Comparison of ENCODE assay signal across 8 cellular contexts in the genomic region with DNA sequence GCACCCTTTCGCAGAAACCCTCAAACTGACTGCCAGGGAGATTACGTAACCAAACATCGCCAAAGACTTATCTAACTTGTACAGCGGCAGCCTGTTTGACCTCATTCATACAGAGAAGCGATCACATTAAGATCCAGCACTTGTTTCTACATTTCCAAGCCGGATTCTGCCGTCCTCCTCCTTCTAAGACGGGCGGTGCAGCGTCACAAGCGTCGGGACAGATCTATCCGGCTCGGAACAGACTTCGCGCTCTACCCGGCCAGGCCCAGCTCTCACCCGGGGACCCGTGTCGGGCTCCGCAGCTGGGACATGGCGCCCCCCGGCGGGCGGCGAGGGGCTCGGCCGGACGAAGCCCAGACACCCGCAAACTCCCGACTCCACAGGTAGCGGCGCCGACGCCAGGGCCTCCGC. TPM values are rescaled to one million over a fixed set of nuclear protein-coding genes. Genes with fewer than 3 reads are reported as not detected.
DNase-seq lines count a peak whose midpoint lies in the region; ATAC-seq, FAIRE-seq and TF ChIP-seq lines count a peak whose summit lies in the region.

No MANE protein-coding gene starts in this region.

- no peaks in the 10 kb centered on the region for H3K9me1 ChIP-seq in keratinocyte (ENCODE audit: control insufficient read depth, extremely low read depth, insufficient read depth, low read length)

- DNase-seq in A549 (ENCODE audit: low read depth in 1 of 2, low spot score in 1 of 2) (peak; percentile 83 to 94), NCI-H2171 (lab: John Stamatoyannopoulos, UW) (peak; percentile 87), caudate nucleus (lab: John Stamatoyannopoulos, UW) (peak in 56 of 61 donors; percentile 21 to 95 (median 86)), keratinocyte (ENCODE audit: low read depth, low spot score) (no peak)
- DNase-seq in activated CD4-positive, CD25-positive, alpha-beta regulatory T cell treated with anti-CD3 and anti-CD28 coated beads, Interleukin-2, amount 50 U/mL, for 16 hours (ENCODE audit: low read depth, low spot score) = peak; percentile 73
- DNase-seq in stimulated activated CD4-positive, alpha-beta T cell treated with anti-CD3 and anti-CD28 coated beads, Interleukin-12 subunit alpha, Interleukin-12 subunit beta, amount 100 ng/mL, for 4 hours = peak; percentile 78

- no peak for FAIRE-seq in A549 (lab: Jason Lieb, UNC)
- peak; percentile 52 for FAIRE-seq in keratinocyte (lab: Jason Lieb, UNC)

- H3K4me3 ChIP-seq in A549 (peak overlapping the region; percentile 61), keratinocyte (ENCODE audit: control insufficient read depth in 2 of 3, extremely low read depth in 1 of 3, insufficient read depth in 2 of 3, low read depth in 1 of 3, low read length in 3 of 3) (peak overlapping the region; percentile 53 to 96 (median 75))

- H3K4me1 ChIP-seq in A549 = peaks cover 15% of the 10 kb centered on the region
- peaks cover 12% of the 10 kb centered on the region for H3K4me1 ChIP-seq in keratinocyte (ENCODE audit: control insufficient read depth, extremely low read depth, insufficient read depth, low read length)

- H2AFZ ChIP-seq in keratinocyte (ENCODE audit: control insufficient read depth, low read length) = peak overlapping the region; percentile 94

- no peaks in the 10 kb centered on the region for H3K36me3 ChIP-seq in keratinocyte (ENCODE audit: control insufficient read depth in 2 of 2, extremely low read depth in 1 of 2, insufficient read depth in 2 of 2, low read length in 2 of 2)

- POLR2A ChIA-PET in A549 (lab: Yijun Ruan, JAX) = interaction anchor here (0.6 to 3.2 kb wide), 23 partner anchors 10 to 288 kb away, joined by 3 to 16 read pairs (median 6); a partner anchor contains a TSS

- TF ChIP-seq CTCF in A549 (IDR thresholded peaks at IDR 0.05) (peak; percentile 91), keratinocyte (optimal IDR thresholded peaks at IDR 0.05 in 1 of 3, IDR thresholded peaks at IDR 0.05 in 1 of 3, conservative IDR thresholded peaks at IDR 0.05 in 1 of 3; ENCODE audit: extremely low read depth in 1 of 3, insufficient read depth in 2 of 3, low read length in 3 of 3) (peak; percentile 68 to 94 (median 78))

- peak; percentile 80 to 89 for ATAC-seq in A549
- peak; percentile 67 for ATAC-seq in GM18517 (IDR thresholded peaks at IDR 0.05; ENCODE audit: unreplicated experiment)
- ATAC-seq in HG03060 (IDR thresholded peaks at IDR 0.05; ENCODE audit: low read depth, unreplicated experiment) = peak; percentile 38

- no peaks in the 10 kb centered on the region for H3K27me3 ChIP-seq in keratinocyte (ENCODE audit: control insufficient read depth, extremely low read depth, insufficient read depth, low read length)

- TF ChIP-seq RAD21 in A549 (conservative IDR thresholded peaks at IDR 0.05 in 1 of 2, IDR thresholded peaks at IDR 0.05 in 1 of 2) = peak; percentile 64 to 89; a peak in 4 of 5 replicates

- H3K4me2 ChIP-seq in A549 = peak overlapping the region; percentile 71
- peak overlapping the region; percentile 81 for H3K4me2 ChIP-seq in keratinocyte (ENCODE audit: control insufficient read depth, extremely low read depth, insufficient read depth, low read depth, low read length)

- peak overlapping the region; percentile 89 for H3K9ac ChIP-seq in keratinocyte (ENCODE audit: control insufficient read depth, extremely low read depth, insufficient read depth, low read length)

- peaks cover 49% of the 10 kb centered on the region for H3K79me2 ChIP-seq in keratinocyte (ENCODE audit: control insufficient read depth, insufficient read depth, low read length)

- no peaks in the 10 kb centered on the region for H3K9me3 ChIP-seq in A549
- H3K9me3 ChIP-seq in keratinocyte (ENCODE audit: control insufficient read depth, low read depth, low read length) = no peaks in the 10 kb centered on the region

- TF ChIP-seq POLR2A in A549 (IDR thresholded peaks at IDR 0.05; ENCODE audit: low read length) = no peak

- peak overlapping the region; percentile 87 to 97 for H3K27ac ChIP-seq in A549
- peak overlapping the region; percentile 84 for H3K27ac ChIP-seq in caudate nucleus (ENCODE audit: low read depth, low read length)
- H3K27ac ChIP-seq in keratinocyte (ENCODE audit: control insufficient read depth, insufficient read depth, low read length) = peak overlapping the region; percentile 86

- dilution Hi-C loops in keratinocyte (cut with MboI; ENCODE audit: extremely low pct_ligation_motif_present, low sequenced_read_pairs) = no loop called here

- no peak for TF ChIP-seq EP300 in A549 (IDR thresholded peaks at IDR 0.05)

- CTCF ChIA-PET in A549 (lab: Yijun Ruan, JAX) = interaction anchor here (0.6 to 5.3 kb wide), 41 partner anchors 9 to 673 kb away, joined by 3 to 29 read pairs (median 4); a partner anchor contains a TSS

- no peaks in the 10 kb centered on the region for H4K20me1 ChIP-seq in keratinocyte (ENCODE audit: control insufficient read depth, extremely low read depth, insufficient read depth, low read length)

- whole genome bisulfite sequencing in A549 (ENCODE audit: missing lambda C conversion rate) = 2% methylated on average over 17 of the region's 36 CpGs

TF ChIP-seq in A549, 52 proteins besides CTCF, POLR2A, EP300 and RAD21 (continues in another document):
- TF ChIP-seq PHF8 (IDR thresholded peaks at IDR 0.05; ENCODE audit: borderline replicate concordance, low read depth) (peak; percentile 84; the same call in 1 of the 2 replicates), ZC3H11A (IDR thresholded peaks at IDR 0.05) (no peak), TP53 (CRISPR knock-in tag; IDR thresholded peaks at IDR 0.05) (no peak), EHMT2 (IDR thresholded peaks at IDR 0.05; ENCODE audit: low read depth) (no peak), RNF2 (IDR thresholded peaks at IDR 0.05; ENCODE audit: borderline replicate concordance, low read depth) (no peak), CBX2 (IDR thresholded peaks at IDR 0.05; ENCODE audit: borderline replicate concordance, low read depth) (no peak), HOXB13 (CRISPR knock-in tag; IDR thresholded peaks at IDR 0.05; ENCODE audit: low read depth) (no peak), KDM5A (IDR thresholded peaks at IDR 0.05) (peak; percentile 55; the same call in 1 of the 2 replicates), FOXS1 (CRISPR knock-in tag; IDR thresholded peaks at IDR 0.05) (no peak), ZFP36 (IDR thresholded peaks at IDR 0.05; ENCODE audit: borderline replicate concordance, partially characterized antibody) (no peak), SMC3 (IDR thresholded peaks at IDR 0.05) (peak; percentile 89)
- TF ChIP-seq, protein P1, sequence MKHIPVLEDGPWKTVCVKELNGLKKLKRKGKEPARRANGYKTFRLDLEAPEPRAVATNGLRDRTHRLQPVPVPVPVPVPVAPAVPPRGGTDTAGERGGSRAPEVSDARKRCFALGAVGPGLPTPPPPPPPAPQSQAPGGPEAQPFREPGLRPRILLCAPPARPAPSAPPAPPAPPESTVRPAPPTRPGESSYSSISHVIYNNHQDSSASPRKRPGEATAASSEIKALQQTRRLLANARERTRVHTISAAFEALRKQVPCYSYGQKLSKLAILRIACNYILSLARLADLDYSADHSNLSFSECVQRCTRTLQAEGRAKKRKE (CRISPR knock-in tag; IDR thresholded peaks at IDR 0.05; ENCODE audit: low read depth) = no peak

RNA-seq across cellular contexts. Expression of a gene that starts 0.4 kb away (rescaled TPM):
- polyA plus RNA-seq in A549 (2011; rRNA removed) = 239 and 262 TPM in 2 replicates
- polyA plus RNA-seq in A549 (2012; cell fraction: cytosol; rRNA removed) = 402 and 450 TPM in 2 replicates
- polyA plus RNA-seq in A549 (2012; cell fraction: nucleus; rRNA removed) = 123 and 134 TPM in 2 replicates
- 236 to 244 TPM (median 241 TPM) in 3 replicates for polyA plus RNA-seq in A549 (2017; fragmentation: RNase III; extraction: RNeasy Plus Mini Kit Qiagen cat#74134 plus additional on column Dnase treatment)
- 117 and 130 TPM in 2 replicates for polyA minus RNA-seq in A549 (2011; rRNA and poly(A)+ RNA removed)
- 62.6 to 139 TPM (median 131 TPM) in 3 replicates for polyA plus RNA-seq in keratinocyte
- polyA plus RNA-seq in keratinocyte (2011; ENCODE audit: low read depth) = 54.4 TPM
- 79.9 and 107 TPM in 2 replicates for polyA plus RNA-seq in keratinocyte (2011; cell fraction: cytosol; rRNA removed)
- polyA plus RNA-seq in keratinocyte (2011; cell fraction: nucleus; rRNA removed) = 30.9 and 39.7 TPM in 2 replicates
- 58.6 and 129 TPM in 2 replicates for polyA plus RNA-seq in keratinocyte (2012; ENCODE audit: low replicate concordance)
- 47.6 to 84.5 TPM (median 48.3 TPM) in 3 replicates for polyA minus RNA-seq in keratinocyte
- 26.1 TPM for polyA minus RNA-seq in keratinocyte (2011; cell fraction: cytosol; rRNA and poly(A)+ RNA removed)
- polyA minus RNA-seq in keratinocyte (2011; cell fraction: nucleus; rRNA and poly(A)+ RNA removed) = 7.8 and 23.9 TPM in 2 replicates

RNA-seq across cellular contexts. Expression of a gene that starts 37.8 kb away (rescaled TPM):
- 5.7 and 6.4 TPM in 2 replicates for polyA plus RNA-seq in A549 (2011; rRNA removed)
- 2.2 and 2.9 TPM in 2 replicates for polyA plus RNA-seq in A549 (2012; cell fraction: cytosol; rRNA removed)
- 1.3 and 1.7 TPM in 2 replicates for polyA plus RNA-seq in A549 (2012; cell fraction: nucleus; rRNA removed)
- polyA plus RNA-seq in A549 (2017; fragmentation: RNase III; extraction: RNeasy Plus Mini Kit Qiagen cat#74134 plus additional on column Dnase treatment) = 10.0 to 11.6 TPM (median 10.4 TPM) in 3 replicates
- 3.5 and 3.6 TPM in 2 replicates for polyA minus RNA-seq in A549 (2011; rRNA and poly(A)+ RNA removed)
- polyA plus RNA-seq in keratinocyte = 5.1 to 7.7 TPM (median 5.7 TPM) in 3 replicates
- polyA plus RNA-seq in keratinocyte (2011; ENCODE audit: low read depth) = 6.2 TPM
- polyA plus RNA-seq in keratinocyte (2011; cell fraction: cytosol; rRNA removed) = 5.3 and 9.5 TPM in 2 replicates
- 8.4 and 10.7 TPM in 2 replicates for polyA plus RNA-seq in keratinocyte (2011; cell fraction: nucleus; rRNA removed)
- polyA plus RNA-seq in keratinocyte (2012; ENCODE audit: low replicate concordance) = 11.6 and 12.4 TPM in 2 replicates
- 3.9 to 9.6 TPM (median 4.3 TPM) in 3 replicates for polyA minus RNA-seq in keratinocyte
- polyA minus RNA-seq in keratinocyte (2011; cell fraction: cytosol; rRNA and poly(A)+ RNA removed) = 10.7 TPM
- polyA minus RNA-seq in keratinocyte (2011; cell fraction: nucleus; rRNA and poly(A)+ RNA removed) = 9.0 and 17.5 TPM in 2 replicates

RNA-seq across cellular contexts. Expression of a gene that starts 51.0 kb away (rescaled TPM):
- polyA plus RNA-seq in A549 (2011; rRNA removed) (5,366 and 6,016 TPM in 2 replicates), A549 (2017; fragmentation: RNase III; extraction: RNeasy Plus Mini Kit Qiagen cat#74134 plus additional on column Dnase treatment) (6,452 to 7,028 TPM (median 6,488 TPM) in 3 replicates), keratinocyte (5,379 to 8,856 TPM (median 6,965 TPM) in 3 replicates)
- 6,087 and 6,712 TPM in 2 replicates for polyA plus RNA-seq in A549 (2012; cell fraction: cytosol; rRNA removed)
- polyA plus RNA-seq in A549 (2012; cell fraction: nucleus; rRNA removed) = 2,383 and 3,176 TPM in 2 replicates
- 753 and 870 TPM in 2 replicates for polyA minus RNA-seq in A549 (2011; rRNA and poly(A)+ RNA removed)
- polyA plus RNA-seq in keratinocyte (2011; ENCODE audit: low read depth) = 671 TPM
- 6,024 and 8,186 TPM in 2 replicates for polyA plus RNA-seq in keratinocyte (2011; cell fraction: cytosol; rRNA removed)
- polyA plus RNA-seq in keratinocyte (2011; cell fraction: nucleus; rRNA removed) = 3,422 and 3,586 TPM in 2 replicates
- 2,587 and 4,023 TPM in 2 replicates for polyA plus RNA-seq in keratinocyte (2012; ENCODE audit: low replicate concordance)
- 828 to 2,438 TPM (median 2,293 TPM) in 3 replicates for polyA minus RNA-seq in keratinocyte
- polyA minus RNA-seq in keratinocyte (2011; cell fraction: cytosol; rRNA and poly(A)+ RNA removed) = 1,285 TPM
- 536 and 754 TPM in 2 replicates for polyA minus RNA-seq in keratinocyte (2011; cell fraction: nucleus; rRNA and poly(A)+ RNA removed)
